Comparison of ENCODE assay signal across 1 cellular context in the genomic region with DNA sequence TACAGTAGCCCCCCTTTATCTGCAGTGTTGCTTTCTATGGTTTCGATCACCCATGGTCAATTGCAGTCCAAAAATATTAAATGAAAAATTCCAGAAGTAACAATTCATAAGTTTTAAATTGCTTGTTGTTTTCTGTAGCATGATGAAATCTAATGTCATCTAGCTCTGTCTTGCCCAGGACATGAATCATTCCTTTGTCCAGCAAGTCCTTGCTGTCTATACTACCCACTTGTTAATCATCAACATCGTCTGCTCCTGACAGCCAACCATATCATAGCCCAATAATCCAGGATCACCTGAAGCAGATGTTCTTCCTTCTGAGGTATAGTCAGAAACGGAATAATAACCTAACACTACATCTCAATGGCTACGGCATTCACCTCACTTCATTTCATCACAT.
TF ChIP-seq lines count a peak whose summit lies in the region.

No MANE protein-coding gene starts in this region.

TF ChIP-seq in K562, 482 proteins besides CTCF, POLR2A, EP300 and RAD21 (continued from another document):
- peak; percentile 75 for TF ChIP-seq ATF3 (IDR thresholded peaks at IDR 0.05)
- TF ChIP-seq ATF3 (CRISPR knock-in tag; conservative IDR thresholded peaks at IDR 0.05) = no peak
- 0 out of 2 replicates have a peak, but pooled peaks have one; percentile 5 for TF ChIP-seq ZNF175 (CRISPR knock-in tag; IDR thresholded peaks at IDR 0.05; ENCODE audit: low read depth)
- TF ChIP-seq JUND (IDR thresholded peaks at IDR 0.05; ENCODE audit: borderline replicate concordance, low read depth, low read length) = peak; percentile 39; the same call in 1 of the 2 replicates
- no peak for TF ChIP-seq JUND (tag; IDR thresholded peaks at IDR 0.05; ENCODE audit: borderline replicate concordance, low read depth, low read length)
- TF ChIP-seq ZNF282 (CRISPR knock-in tag; IDR thresholded peaks at IDR 0.05) = no peak
- TF ChIP-seq POLR2H (tag; IDR thresholded peaks at IDR 0.05; ENCODE audit: low read depth) = 0 out of 2 replicates have a peak, but pooled peaks have one; percentile 9
- TF ChIP-seq SLC30A9 (CRISPR knock-in tag; IDR thresholded peaks at IDR 0.05) = no peak
- TF ChIP-seq KLF10 (CRISPR knock-in tag; IDR thresholded peaks at IDR 0.05) = no peak
- TF ChIP-seq CREB3L1 (IDR thresholded peaks at IDR 0.05; ENCODE audit: borderline replicate concordance, low read depth) = no peak
- peak; percentile 84 for TF ChIP-seq MEIS2 (IDR thresholded peaks at IDR 0.05; ENCODE audit: partially characterized antibody)
- TF ChIP-seq GABPB2 (CRISPR knock-in tag; conservative IDR thresholded peaks at IDR 0.05) = no peak
- no peak for TF ChIP-seq ZKSCAN8 (CRISPR knock-in tag; IDR thresholded peaks at IDR 0.05)
- no peak for TF ChIP-seq PYGO2 (tag; IDR thresholded peaks at IDR 0.05)
- TF ChIP-seq GABPA (tag; conservative IDR thresholded peaks at IDR 0.05; ENCODE audit: low read depth) = no peak
- no peak for TF ChIP-seq CXXC5 (CRISPR knock-in tag; IDR thresholded peaks at IDR 0.05)
- peak; percentile 67 for TF ChIP-seq FOSL1 (tag; conservative IDR thresholded peaks at IDR 0.05)
- no peak for TF ChIP-seq ZNF696 (CRISPR knock-in tag; conservative IDR thresholded peaks at IDR 0.05)
- TF ChIP-seq SRSF3 (IDR thresholded peaks at IDR 0.05; ENCODE audit: insufficient read depth, low read length) = no peak
- TF ChIP-seq NR2F6 (CRISPR knock-in tag; IDR thresholded peaks at IDR 0.05) = no peak
- no peak for TF ChIP-seq RFX7 (CRISPR knock-in tag; IDR thresholded peaks at IDR 0.05)
- TF ChIP-seq ZFP1 (CRISPR knock-in tag; IDR thresholded peaks at IDR 0.05) = no peak
- TF ChIP-seq MAX (CRISPR knock-in tag; IDR thresholded peaks at IDR 0.05) = no peak
- TF ChIP-seq WHSC1 (IDR thresholded peaks at IDR 0.05; ENCODE audit: low read length) = no peak
- TF ChIP-seq ZNF766 (CRISPR knock-in tag; conservative IDR thresholded peaks at IDR 0.05) = no peak
- TF ChIP-seq ADNP (tag; IDR thresholded peaks at IDR 0.05) = no peak
- no peak for TF ChIP-seq MECOM (CRISPR knock-in tag; IDR thresholded peaks at IDR 0.05)
- TF ChIP-seq PML (IDR thresholded peaks at IDR 0.05; ENCODE audit: low read length) = no peak
- TF ChIP-seq MCM2 (IDR thresholded peaks at IDR 0.05; ENCODE audit: low read depth) = no peak
- TF ChIP-seq, protein P1, sequence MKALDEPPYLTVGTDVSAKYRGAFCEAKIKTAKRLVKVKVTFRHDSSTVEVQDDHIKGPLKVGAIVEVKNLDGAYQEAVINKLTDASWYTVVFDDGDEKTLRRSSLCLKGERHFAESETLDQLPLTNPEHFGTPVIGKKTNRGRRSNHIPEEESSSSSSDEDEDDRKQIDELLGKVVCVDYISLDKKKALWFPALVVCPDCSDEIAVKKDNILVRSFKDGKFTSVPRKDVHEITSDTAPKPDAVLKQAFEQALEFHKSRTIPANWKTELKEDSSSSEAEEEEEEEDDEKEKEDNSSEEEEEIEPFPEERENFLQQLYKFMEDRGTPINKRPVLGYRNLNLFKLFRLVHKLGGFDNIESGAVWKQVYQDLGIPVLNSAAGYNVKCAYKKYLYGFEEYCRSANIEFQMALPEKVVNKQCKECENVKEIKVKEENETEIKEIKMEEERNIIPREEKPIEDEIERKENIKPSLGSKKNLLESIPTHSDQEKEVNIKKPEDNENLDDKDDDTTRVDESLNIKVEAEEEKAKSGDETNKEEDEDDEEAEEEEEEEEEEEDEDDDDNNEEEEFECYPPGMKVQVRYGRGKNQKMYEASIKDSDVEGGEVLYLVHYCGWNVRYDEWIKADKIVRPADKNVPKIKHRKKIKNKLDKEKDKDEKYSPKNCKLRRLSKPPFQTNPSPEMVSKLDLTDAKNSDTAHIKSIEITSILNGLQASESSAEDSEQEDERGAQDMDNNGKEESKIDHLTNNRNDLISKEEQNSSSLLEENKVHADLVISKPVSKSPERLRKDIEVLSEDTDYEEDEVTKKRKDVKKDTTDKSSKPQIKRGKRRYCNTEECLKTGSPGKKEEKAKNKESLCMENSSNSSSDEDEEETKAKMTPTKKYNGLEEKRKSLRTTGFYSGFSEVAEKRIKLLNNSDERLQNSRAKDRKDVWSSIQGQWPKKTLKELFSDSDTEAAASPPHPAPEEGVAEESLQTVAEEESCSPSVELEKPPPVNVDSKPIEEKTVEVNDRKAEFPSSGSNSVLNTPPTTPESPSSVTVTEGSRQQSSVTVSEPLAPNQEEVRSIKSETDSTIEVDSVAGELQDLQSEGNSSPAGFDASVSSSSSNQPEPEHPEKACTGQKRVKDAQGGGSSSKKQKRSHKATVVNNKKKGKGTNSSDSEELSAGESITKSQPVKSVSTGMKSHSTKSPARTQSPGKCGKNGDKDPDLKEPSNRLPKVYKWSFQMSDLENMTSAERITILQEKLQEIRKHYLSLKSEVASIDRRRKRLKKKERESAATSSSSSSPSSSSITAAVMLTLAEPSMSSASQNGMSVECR (CRISPR knock-in tag; IDR thresholded peaks at IDR 0.05) = no peak
- no peak for TF ChIP-seq HOXB6 (CRISPR knock-in tag; IDR thresholded peaks at IDR 0.05; ENCODE audit: borderline replicate concordance)
- peak; percentile 64 for TF ChIP-seq SOX6 (IDR thresholded peaks at IDR 0.05)
- TF ChIP-seq ETV5 (CRISPR knock-in tag; IDR thresholded peaks at IDR 0.05; ENCODE audit: low read depth) = no peak
- TF ChIP-seq JUN (IDR thresholded peaks at IDR 0.05; ENCODE audit: borderline replicate concordance, low read depth, low read length) = 0 out of 2 replicates have a peak, but pooled peaks have one; percentile 29
- TF ChIP-seq JUN (CRISPR knock-in tag; IDR thresholded peaks at IDR 0.05; ENCODE audit: borderline replicate concordance) = no peak
- TF ChIP-seq ZNF764 (CRISPR knock-in tag; IDR thresholded peaks at IDR 0.05; ENCODE audit: low read depth) = no peak
- TF ChIP-seq, protein P2, sequence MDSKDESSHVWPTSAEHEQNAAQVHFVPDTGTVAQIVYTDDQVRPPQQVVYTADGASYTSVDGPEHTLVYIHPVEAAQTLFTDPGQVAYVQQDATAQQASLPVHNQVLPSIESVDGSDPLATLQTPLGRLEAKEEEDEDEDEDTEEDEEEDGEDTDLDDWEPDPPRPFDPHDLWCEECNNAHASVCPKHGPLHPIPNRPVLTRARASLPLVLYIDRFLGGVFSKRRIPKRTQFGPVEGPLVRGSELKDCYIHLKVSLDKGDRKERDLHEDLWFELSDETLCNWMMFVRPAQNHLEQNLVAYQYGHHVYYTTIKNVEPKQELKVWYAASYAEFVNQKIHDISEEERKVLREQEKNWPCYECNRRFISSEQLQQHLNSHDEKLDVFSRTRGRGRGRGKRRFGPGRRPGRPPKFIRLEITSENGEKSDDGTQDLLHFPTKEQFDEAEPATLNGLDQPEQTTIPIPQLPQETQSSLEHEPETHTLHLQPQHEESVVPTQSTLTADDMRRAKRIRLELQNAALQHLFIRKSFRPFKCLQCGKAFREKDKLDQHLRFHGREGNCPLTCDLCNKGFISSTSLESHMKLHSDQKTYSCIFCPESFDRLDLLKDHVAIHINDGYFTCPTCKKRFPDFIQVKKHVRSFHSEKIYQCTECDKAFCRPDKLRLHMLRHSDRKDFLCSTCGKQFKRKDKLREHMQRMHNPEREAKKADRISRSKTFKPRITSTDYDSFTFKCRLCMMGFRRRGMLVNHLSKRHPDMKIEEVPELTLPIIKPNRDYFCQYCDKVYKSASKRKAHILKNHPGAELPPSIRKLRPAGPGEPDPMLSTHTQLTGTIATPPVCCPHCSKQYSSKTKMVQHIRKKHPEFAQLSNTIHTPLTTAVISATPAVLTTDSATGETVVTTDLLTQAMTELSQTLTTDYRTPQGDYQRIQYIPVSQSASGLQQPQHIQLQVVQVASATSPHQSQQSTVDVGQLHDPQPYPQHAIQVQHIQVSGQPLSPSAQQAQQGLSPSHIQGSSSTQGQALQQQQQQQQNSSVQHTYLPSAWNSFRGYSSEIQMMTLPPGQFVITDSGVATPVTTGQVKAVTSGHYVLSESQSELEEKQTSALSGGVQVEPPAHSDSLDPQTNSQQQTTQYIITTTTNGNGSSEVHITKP (IDR thresholded peaks at IDR 0.05; ENCODE audit: partially characterized antibody) = no peak
- peak; percentile 49; the same call in 1 of the 2 replicates for TF ChIP-seq CEBPG (CRISPR knock-in tag; IDR thresholded peaks at IDR 0.05)
- TF ChIP-seq CEBPG (tag; conservative IDR thresholded peaks at IDR 0.05 in 1 of 2, IDR thresholded peaks at IDR 0.05 in 1 of 2) = peak in 1 of 2 experiments; percentile 95; a peak in 2 of 4 replicates
